Comparison of ENCODE assay signal across 8 cellular contexts in genomic region chr4:102343964-102344519, GRCh38. TPM values are rescaled to one million over a fixed set of nuclear protein-coding genes. Genes with fewer than 3 reads are reported as not detected.
DNase-seq lines count a peak whose midpoint lies in the region; ATAC-seq and TF ChIP-seq lines count a peak whose summit lies in the region.

No MANE protein-coding gene starts in this region.

- POLR2A ChIA-PET in IMR-90 (lab: Charles Lee; ENCODE audit: unreplicated experiment): interaction anchor here (0.6 kb wide), 1 partner anchor 41 kb away, joined by 3 read pairs; no protein-coding TSS in a partner anchor
- POLR2A ChIA-PET in activated CD4-positive, alpha-beta memory T cell treated with anti-CD3 and anti-CD28 coated beads, Interleukin-2, amount 10 ng/mL, durations not matched to agents 7 days and 5 days (lab: Charles Lee): interaction anchor here (1.1 to 3.6 kb wide), 24 partner anchors 8 to 1325 kb away, joined by 3 to 39 read pairs (median 5); partner anchors contain the start of genes CISD2, NFKB1, SLC9B2 and UBE2D3

- intact Hi-C loops in IMR-90 (cut with micrococcal nuclease): loop anchor here (2.0 to 10.0 kb wide), 3 partner anchors 281 to 751 kb away; partner anchors contain the start of gene BDH2
- intact Hi-C loops in sigmoid colon (cut with DNase I): loop anchor here (2.0 kb wide), 1 partner anchor 87 kb away; no protein-coding TSS in a partner anchor

- H3K4me3 ChIP-seq in IMR-90 (ENCODE audit: insufficient read depth, low read depth, low read length) (peak overlapping the region; percentile 52), foreskin fibroblast (ENCODE audit: low read depth in 1 of 2, low read length in 2 of 2) (peak overlapping the region; percentile 68 to 70), sigmoid colon (peak overlapping the region; percentile 49 to 66 (median 56))

- H4K20me1 ChIP-seq in IMR-90 (ENCODE audit: insufficient read depth, low read length): no peaks in the 10 kb centered on the region

- no peak overlapping the region for H4K91ac ChIP-seq in IMR-90 (ENCODE audit: insufficient read depth, low read depth, low read length)

- H3K18ac ChIP-seq in IMR-90 (ENCODE audit: low read depth, low read length): no peak overlapping the region

- H3K9me1 ChIP-seq in IMR-90 (ENCODE audit: insufficient read depth, low read length): no peaks in the 10 kb centered on the region

- peak overlapping the region; percentile 96 for H3K4me2 ChIP-seq in IMR-90 (ENCODE audit: low read depth, low read length)

- no peaks in the 10 kb centered on the region for H3K9me3 Mint-ChIP-seq in activated CD4-positive, alpha-beta memory T cell treated with anti-CD3 and anti-CD28 coated beads, Interleukin-2, amount 10 ng/mL, durations not matched to agents 7 days and 5 days

- no peaks in the 10 kb centered on the region for H3K36me3 ChIP-seq in IMR-90 (ENCODE audit: control insufficient read depth, insufficient read depth, low read length)
- H3K36me3 ChIP-seq in sigmoid colon: no peaks in the 10 kb centered on the region

- DNase-seq in DMS53 (lab: John Stamatoyannopoulos, UW) (peak; percentile 59), IMR-90 (peak; percentile 8), foreskin fibroblast (peak in 1 of 2 donors; percentile 8), sigmoid colon (peak; percentile 77), epidermal melanocyte (ENCODE audit: insufficient read length, low spot score) (no peak), mesenteric fat pad (ENCODE audit: low spot score) (no peak)
- no peak for DNase-seq in activated CD4-positive, alpha-beta memory T cell treated with anti-CD3 and anti-CD28 coated beads, Interleukin-2, amount 10 ng/mL, durations not matched to agents 7 days and 5 days

- H3K9me3 ChIP-seq in IMR-90 (ENCODE audit: control insufficient read depth, insufficient read depth, low read length): no peaks in the 10 kb centered on the region
- H3K9me3 ChIP-seq in sigmoid colon: no peaks in the 10 kb centered on the region

- H4K8ac ChIP-seq in IMR-90 (ENCODE audit: low read depth in 2 of 2, low read length in 2 of 2): no peak overlapping the region

- no peak overlapping the region for H3K56ac ChIP-seq in IMR-90 (ENCODE audit: extremely low read depth, insufficient read depth, low read length)

- H3K4me3 Mint-ChIP-seq in activated CD4-positive, alpha-beta memory T cell treated with anti-CD3 and anti-CD28 coated beads, Interleukin-2, amount 10 ng/mL, durations not matched to agents 7 days and 5 days: peak overlapping the region; percentile 78

- H3K4me1 Mint-ChIP-seq in activated CD4-positive, alpha-beta memory T cell treated with anti-CD3 and anti-CD28 coated beads, Interleukin-2, amount 10 ng/mL, durations not matched to agents 7 days and 5 days: peaks cover 53% of the 10 kb centered on the region

- peak overlapping the region; percentile 81 for H2AFZ ChIP-seq in IMR-90 (replicated peaks; ENCODE audit: low read length, poor library complexity)

- H3K27me3 Mint-ChIP-seq in activated CD4-positive, alpha-beta memory T cell treated with anti-CD3 and anti-CD28 coated beads, Interleukin-2, amount 10 ng/mL, durations not matched to agents 7 days and 5 days: peaks cover under 1% of the 10 kb centered on the region

- TF ChIP-seq CTCF in IMR-90 (conservative IDR thresholded peaks at IDR 0.05; ENCODE audit: low read depth, low read length) (no peak), foreskin fibroblast (IDR thresholded peaks at IDR 0.05; ENCODE audit: low read depth, low read length) (no peak), sigmoid colon (IDR thresholded peaks at IDR 0.05) (no peak)

- 1% methylated on average over 10 of the region's 21 CpGs; no CpG with 5 or more reads in 1 of the 2 experiments for WGBS in IMR-90 (ENCODE audit: extremely low coverage in 2 of 2, insufficient read length in 1 of 2), 2 experiments
- 1 to 3% methylated on average over 21 of the region's 21 CpGs for WGBS in sigmoid colon, 2 donors

- H3K27ac Mint-ChIP-seq in activated CD4-positive, alpha-beta memory T cell treated with anti-CD3 and anti-CD28 coated beads, Interleukin-2, amount 10 ng/mL, durations not matched to agents 7 days and 5 days: peak overlapping the region; percentile 92

- ATAC-seq in GM21529 (IDR thresholded peaks at IDR 0.05; ENCODE audit: unreplicated experiment) (peak; percentile 36), IMR-90 (ENCODE audit: low read depth) (no peak)

- H3K9ac ChIP-seq in IMR-90 (ENCODE audit: low read depth, low read length): no peak overlapping the region

- H3K27me3 ChIP-seq in IMR-90 (ENCODE audit: control insufficient read depth, insufficient read depth, low read length) (peaks cover 19% of the 10 kb centered on the region), sigmoid colon (no peaks in the 10 kb centered on the region)

- no peak overlapping the region for H2BK5ac ChIP-seq in IMR-90 (ENCODE audit: low read depth, low read length, poor library complexity, severe bottlenecking)

- no peak overlapping the region for H2BK20ac ChIP-seq in IMR-90 (ENCODE audit: low read depth, low read length)

- peaks cover 33% of the 10 kb centered on the region for H3K36me3 Mint-ChIP-seq in activated CD4-positive, alpha-beta memory T cell treated with anti-CD3 and anti-CD28 coated beads, Interleukin-2, amount 10 ng/mL, durations not matched to agents 7 days and 5 days (ENCODE audit: low read depth)

- H3K79me1 ChIP-seq in IMR-90 (ENCODE audit: low read depth in 1 of 2, low read length in 2 of 2): no peaks in the 10 kb centered on the region

- H4K5ac ChIP-seq in IMR-90 (ENCODE audit: low read depth, low read length): no peak overlapping the region

- no peak for TF ChIP-seq EP300 in sigmoid colon (IDR thresholded peaks at IDR 0.05)

- H3K4ac ChIP-seq in IMR-90 (ENCODE audit: low read depth, low read length): no peak overlapping the region

- no TSS peak for BruUV-seq in IMR-90 (replicated peaks; lab: Mats Ljungman, UMichigan)

- H2BK15ac ChIP-seq in IMR-90 (ENCODE audit: low read depth, low read length): no peak overlapping the region

- H2BK120ac ChIP-seq in IMR-90 (ENCODE audit: low read depth, low read length): no peak overlapping the region

- no peak for TF ChIP-seq RAD21 in IMR-90 (IDR thresholded peaks at IDR 0.05; ENCODE audit: low read length)

- CTCF ChIA-PET in IMR-90 (lab: Yijun Ruan, JAX): interaction anchor here (0.5 kb wide), 1 partner anchor 87 kb away, joined by 3 read pairs; no protein-coding TSS in a partner anchor
- CTCF ChIA-PET in activated CD4-positive, alpha-beta memory T cell treated with anti-CD3 and anti-CD28 coated beads, Interleukin-2, amount 10 ng/mL, durations not matched to agents 7 days and 5 days (lab: Charles Lee): interaction anchor here (1.3 to 2.3 kb wide), 5 partner anchors 22 to 525 kb away, joined by 3 to 39 read pairs (median 4); partner anchors contain the start of genes CISD2 and UBE2D3

- dilution Hi-C loops in IMR-90 (cut with HindIII; ENCODE audit: low sequenced_read_pairs, unreplicated experiment): no loop called here

- no peak overlapping the region for H2AK5ac ChIP-seq in IMR-90 (ENCODE audit: low read depth, low read length)

- no peak overlapping the region for H3K27ac ChIP-seq in IMR-90 (ENCODE audit: insufficient read depth, low read length)
- peak overlapping the region; percentile 49 to 76 (median 66) for H3K27ac ChIP-seq in sigmoid colon

- in situ Hi-C loops in IMR-90 (cut with MboI; ENCODE audit: low sequenced_read_pairs): loop anchor here (10.0 kb wide), 1 partner anchor 661 kb away; no protein-coding TSS in a partner anchor

- H3K23ac ChIP-seq in IMR-90 (ENCODE audit: low read depth, low read length): no peak overlapping the region

- H3K14ac ChIP-seq in IMR-90 (replicated peaks; ENCODE audit: low read depth, low read length): no peak overlapping the region

- TF ChIP-seq POLR2A in IMR-90 (IDR thresholded peaks at IDR 0.05; ENCODE audit: low read depth, low read length) (no peak), sigmoid colon (IDR thresholded peaks at IDR 0.05) (no peak)

- H2AK9ac ChIP-seq in IMR-90 (replicated peaks; ENCODE audit: low read depth, low read length, poor library complexity): no peak overlapping the region

- H3K4me1 ChIP-seq in IMR-90 (ENCODE audit: control insufficient read depth, insufficient read depth, low read length) (no peaks in the 10 kb centered on the region), sigmoid colon (peaks cover 0 to 16% (median 10%) of the 10 kb centered on the region in 4 donors)

TF ChIP-seq in IMR-90, 13 proteins besides CTCF, POLR2A, EP300 and RAD21 (continues in another document):
- TF ChIP-seq RCOR1 (IDR thresholded peaks at IDR 0.05; ENCODE audit: insufficient replicate concordance, low read length) (no peak), SMC3 (IDR thresholded peaks at IDR 0.05; ENCODE audit: low read depth, low read length) (no peak), FOS (IDR thresholded peaks at IDR 0.05; ENCODE audit: low read depth, low read length) (no peak), ELK1 (IDR thresholded peaks at IDR 0.05; ENCODE audit: borderline replicate concordance, low read depth, low read length) (no peak), USF2 (IDR thresholded peaks at IDR 0.05; ENCODE audit: low read depth, low read length) (no peak), BHLHE40 (IDR thresholded peaks at IDR 0.05; ENCODE audit: low read depth, low read length) (no peak), CEBPB (IDR thresholded peaks at IDR 0.05; ENCODE audit: low read depth, low read length) (no peak)

RNA-seq across cellular contexts. Expression of gene SLC39A8, which starts 1.2 kb away (rescaled TPM):
- 0.18 and 0.28 TPM in 2 replicates for total RNA-seq in IMR-90 (2012; rRNA removed)
- polyA plus RNA-seq in IMR-90 (2012; rRNA removed): 0.05 TPM in 1 of 2 replicates, not detected in the other
- polyA plus RNA-seq in IMR-90 (2012; cell fraction: cytosol; rRNA removed): 0.02 and 0.03 TPM in 2 replicates
- polyA plus RNA-seq in IMR-90 (2012; cell fraction: nucleus; rRNA removed; ENCODE audit: low replicate concordance): 0.02 and 0.03 TPM in 2 replicates
- 100 to 1,000 TPM; 101 to 103 TPM for total RNA-seq in activated CD4-positive, alpha-beta memory T cell treated with anti-CD3 and anti-CD28 coated beads, Interleukin-2, amount 10 ng/mL, durations not matched to agents 7 days and 5 days
- 1 to 10 TPM; 3.2 to 7.7 (median 5.6) TPM for total RNA-seq in sigmoid colon
- 10 to 100 TPM; 18.0 to 44.5 (median 18.7) TPM for polyA plus RNA-seq in sigmoid colon
- total RNA-seq in mesenteric fat pad: 22.7 TPM

Comparison
In these comparisons a context has a peak if more than half of its experiments do, and no peak if none do; other contexts are left out.
1. DNase-seq: peak in DMS53 (single experiment), IMR-90 (single experiment) and sigmoid colon (single experiment); none in activated CD4-positive, alpha-beta memory T cell treated with anti-CD3 and anti-CD28 coated beads, Interleukin-2, amount 10 ng/mL, durations not matched to agents 7 days and 5 days (single experiment), epidermal melanocyte (single experiment) and mesenteric fat pad (single experiment).
2. Peak in every context shown above with its lines, with median percentiles within 50 percentile points of each other: H3K4me3 ChIP-seq.